25 cellular contexts compared by ENCODE assay signal in the genomic region with DNA sequence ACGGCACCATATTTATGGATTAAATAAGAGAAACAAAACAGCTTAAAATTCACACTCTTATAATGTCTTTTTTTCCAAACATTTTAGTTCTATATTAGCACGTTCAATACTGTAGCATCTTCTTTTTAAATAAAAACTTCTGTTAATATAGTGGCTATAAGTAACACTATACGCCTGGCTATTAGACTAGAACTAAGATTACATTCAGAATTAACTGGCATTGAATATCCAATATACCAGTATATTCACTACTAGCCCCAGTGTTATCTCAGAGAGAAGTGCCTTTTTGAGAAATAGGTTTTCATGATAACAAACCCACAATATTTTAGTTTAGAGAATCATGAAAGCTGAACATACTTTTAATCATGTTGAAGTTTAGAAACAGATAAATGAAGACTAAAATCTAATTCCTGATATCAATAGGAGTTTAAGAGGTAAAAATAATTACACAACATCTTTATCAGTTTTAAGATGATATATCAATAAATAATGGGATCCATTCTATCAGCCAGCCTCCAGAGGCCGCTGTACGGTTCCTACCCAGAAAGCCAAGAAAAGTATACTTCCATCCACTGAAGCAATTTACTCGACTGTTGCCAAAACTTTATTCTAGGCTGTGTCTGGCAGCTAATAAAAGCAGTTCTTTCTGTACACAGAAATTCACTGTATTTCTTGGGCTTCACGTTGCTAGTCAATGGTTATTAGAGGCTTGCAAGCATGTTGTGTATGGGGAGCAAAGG.
A peak's percentile ranks its signal among the peaks of the same experiment; 100 is the strongest.
DNase-seq lines count a peak whose midpoint lies in the region; ATAC-seq and TF ChIP-seq lines count a peak whose summit lies in the region.
"Had no signal": no experiment of that assay in that cellular context is flagged by ENCODE, and none has a peak within 500 bp of the region (broad histone marks: within the 10 kb centered on the region; RNA-seq: fewer than 3 reads in every experiment).

No MANE protein-coding gene starts in this region.

- H3K4me1 Mint-ChIP-seq in HFFc6 (ENCODE audit: low read depth): peaks cover 7% of the 10 kb centered on the region
- H3K4me1 Mint-ChIP-seq: CD4-positive, alpha-beta memory T cell; natural killer cell; stimulated activated naive CD8-positive, alpha-beta T cell treated with anti-CD3 and anti-CD28 coated beads, Interleukin-15, amount 100 ng/mL, for 72 hours had no signal

- H3K9me3 ChIP-seq in lower lobe of right lung: no peaks in the 10 kb centered on the region
- H3K9me3 ChIP-seq: SJCRH30, thyroid gland, vagina had no signal

- H3K4me3 ChIP-seq in astrocyte of the spinal cord (ENCODE audit: low read depth, low read length) (no peak overlapping the region), lower lobe of right lung (no peak overlapping the region)
- H3K4me3 ChIP-seq: SJCRH30, skin epidermis, thyroid gland, vagina had no signal

- no peaks in the 10 kb centered on the region for H3K9me3 Mint-ChIP-seq in HFFc6

- intact Hi-C loops in left ventricle myocardium superior (cut with micrococcal nuclease): no loop called here
- intact Hi-C loops in lower lobe of right lung (cut with DNase I): no loop called here

- no peak overlapping the region for H3K27ac ChIP-seq in lower lobe of right lung
- H3K27ac ChIP-seq: SJCRH30, skin epidermis, thyroid gland, vagina had no signal

- H3K36me3 Mint-ChIP-seq in HFFc6 (ENCODE audit: low read depth): no peaks in the 10 kb centered on the region
- H3K36me3 Mint-ChIP-seq: CD4-positive, alpha-beta memory T cell had no signal

- H3K27me3 Mint-ChIP-seq in HFFc6 (ENCODE audit: insufficient read depth): peaks cover 12% of the 10 kb centered on the region; the same call in 1 of the 2 replicates
- H3K27me3 Mint-ChIP-seq: CD4-positive, alpha-beta memory T cell; stimulated activated naive CD8-positive, alpha-beta T cell treated with anti-CD3 and anti-CD28 coated beads, Interleukin-15, amount 100 ng/mL, for 72 hours had no signal

- in situ Hi-C loops in astrocyte of the spinal cord (cut with HindIII; ENCODE audit: low sequenced_read_pairs): no loop called here

- TF ChIP-seq CTCF in HFFc6 (IDR thresholded peaks at IDR 0.05): peak; percentile 53
- TF ChIP-seq CTCF in astrocyte of the spinal cord (IDR thresholded peaks at IDR 0.05; ENCODE audit: low read depth, low read length): peak; percentile 8
- no peak for TF ChIP-seq CTCF in lower lobe of right lung (IDR thresholded peaks at IDR 0.05)

- ATAC-seq in left ventricle myocardium superior (no peak), lower lobe of right lung (no peak), HG02763 (IDR thresholded peaks at IDR 0.05; ENCODE audit: unreplicated experiment) (no peak)
- ATAC-seq: activated CD4-positive, CD25-positive, alpha-beta regulatory T cell treated with anti-CD3 and anti-CD28 coated beads, Interleukin-2, amount 50 U/mL, for 24 hours; natural killer cell; stimulated activated naive CD8-positive, alpha-beta T cell treated with anti-CD3 and anti-CD28 coated beads, Interleukin-15, amount 100 ng/mL, for 72 hours had no signal

- H3K27me3 ChIP-seq in lower lobe of right lung (ENCODE audit: low read depth): no peaks in the 10 kb centered on the region
- H3K27me3 ChIP-seq: SJCRH30, thyroid gland, vagina had no signal

- H3K4me3 Mint-ChIP-seq in HFFc6: peak overlapping the region; percentile 12; the same call in 1 of the 2 replicates
- H3K4me3 Mint-ChIP-seq: CD4-positive, alpha-beta memory T cell; natural killer cell; stimulated activated naive CD8-positive, alpha-beta T cell treated with anti-CD3 and anti-CD28 coated beads, Interleukin-15, amount 100 ng/mL, for 72 hours had no signal

- no peak overlapping the region for H3K27ac Mint-ChIP-seq in HFFc6
- H3K27ac Mint-ChIP-seq: CD4-positive, alpha-beta memory T cell; natural killer cell; stimulated activated naive CD8-positive, alpha-beta T cell treated with anti-CD3 and anti-CD28 coated beads, Interleukin-15, amount 100 ng/mL, for 72 hours had no signal

- DNase-seq in NCI-H1694 treated with DMSO at 0.1 percent for 48 hours (lab: John Stamatoyannopoulos, UW) (peak; percentile 5), NCI-H1694 (lab: John Stamatoyannopoulos, UW) (no peak), HFFc6 (no peak), astrocyte of the spinal cord (ENCODE audit: low read depth, low spot score) (no peak), myocyte (ENCODE audit: low read depth) (peak; percentile 6), left ventricle myocardium superior (no peak), lower lobe of right lung (no peak)
- DNase-seq: 8988T; activated CD4-positive, alpha-beta T cell treated with anti-CD3 and anti-CD28 coated beads, Interleukin-2, amount 50 U/mL, for 48 hours; activated CD8-positive, alpha-beta memory T cell treated with anti-CD3 and anti-CD28 coated beads, Interleukin-2, amount 50 U/mL, for 4 hours; activated naive CD4-positive, alpha-beta T cell treated with anti-CD3 and anti-CD28 coated beads, Interleukin-2, amount 50 U/mL, for 16 hours; anterior cingulate cortex; CD4-positive, alpha-beta memory T cell; cortex of kidney; natural killer cell; NCI-H1436 treated with DMSO at 0.1 percent for 48 hours; NCI-H524; SJCRH30; stimulated activated naive CD8-positive, alpha-beta T cell treated with anti-CD3 and anti-CD28 coated beads, Interleukin-15, amount 100 ng/mL, for 72 hours; T-helper 1 cell; thyroid gland had no signal

- H3K4me1 ChIP-seq in lower lobe of right lung: no peaks in the 10 kb centered on the region
- H3K4me1 ChIP-seq: thyroid gland, vagina had no signal

- no peaks in the 10 kb centered on the region for H3K36me3 ChIP-seq in lower lobe of right lung
- H3K36me3 ChIP-seq: SJCRH30, thyroid gland, vagina had no signal

Comparison
In these comparisons a context has a peak if more than half of its experiments do, and no peak if none do; other contexts are left out.
1. DNase-seq: peak in NCI-H1694 treated with DMSO at 0.1 percent for 48 hours (single experiment) and myocyte (single experiment); none in NCI-H1694 (single experiment), HFFc6 (single experiment), astrocyte of the spinal cord (single experiment), left ventricle myocardium superior (single experiment) and lower lobe of right lung (single experiment).